In the genomic region with DNA sequence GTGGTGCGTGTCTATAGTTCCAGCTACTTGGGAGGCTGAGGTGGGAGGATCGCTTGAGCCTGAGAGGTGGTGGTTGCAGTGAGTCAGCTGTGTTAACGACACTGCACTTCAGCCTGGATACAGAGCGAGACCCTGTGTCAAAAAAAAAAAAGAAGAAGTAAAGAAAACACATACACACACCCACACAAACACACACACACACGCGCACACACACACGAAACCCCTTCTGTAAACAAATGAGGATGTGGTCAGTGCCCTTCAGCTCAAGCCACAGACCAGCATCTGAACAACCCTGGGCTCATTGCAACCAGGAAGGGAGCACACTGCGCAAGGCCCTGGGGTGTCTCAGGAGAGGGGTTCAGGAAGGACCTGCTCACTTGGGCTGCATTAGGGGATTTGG, we compare ENCODE assay signal across 9 cellular contexts. TPM values are rescaled to one million over a fixed set of nuclear protein-coding genes. Genes with fewer than 3 reads are reported as not detected.
A peak's percentile ranks its signal among the peaks of the same experiment; 100 is the strongest.
DNase-seq lines count a peak whose midpoint lies in the region; ATAC-seq and TF ChIP-seq lines count a peak whose summit lies in the region.
"Had no signal": no experiment of that assay in that cellular context is flagged by ENCODE, and none has a peak within 500 bp of the region (broad histone marks: within the 10 kb centered on the region; RNA-seq: fewer than 3 reads in every experiment).

No MANE protein-coding gene starts in this region.

- DNase-seq in HL-60 (ENCODE audit: low read depth in 1 of 2, low spot score in 1 of 2) (peak; percentile 73 to 85), left colon (no peak), activated gamma-delta T cell treated with Interleukin-2 at 50 U/mL for 16 hours (no peak), OCI-M2 (lab: John Stamatoyannopoulos, UW; ENCODE audit: unreplicated experiment) (no peak)
- DNase-seq in stimulated activated CD4-positive, alpha-beta T cell treated with anti-CD3 and anti-CD28 coated beads, Interleukin-15, amount 100 ng/mL, for 24 hours: no peak
- no peak for DNase-seq in activated CD4-positive, alpha-beta T cell treated with anti-CD3 and anti-CD28 coated beads, Interleukin-2, amount 10 ng/mL, durations not matched to agents 24 days and 14 days

- TF ChIP-seq POLR2A in GM18505 (IDR thresholded peaks at IDR 0.05; ENCODE audit: borderline replicate concordance, extremely low read depth, insufficient read depth, insufficient read length): no peak

- H3K4me1 Mint-ChIP-seq in activated CD4-positive, alpha-beta T cell treated with anti-CD3 and anti-CD28 coated beads, Interleukin-2, amount 10 ng/mL, durations not matched to agents 24 days and 14 days: peaks cover 10% of the 10 kb centered on the region

- H3K4me3 ChIP-seq in HL-60 (replicated peaks; ENCODE audit: insufficient read depth, low read length): no peak overlapping the region

- H3K27me3 Mint-ChIP-seq in activated CD4-positive, alpha-beta T cell treated with anti-CD3 and anti-CD28 coated beads, Interleukin-2, amount 10 ng/mL, durations not matched to agents 24 days and 14 days: peaks cover 41% of the 10 kb centered on the region

- intact Hi-C loops in left colon (cut with DNase I, micrococcal nuclease): no loop called here
- intact Hi-C loops in activated CD4-positive, alpha-beta T cell treated with anti-CD3 and anti-CD28 coated beads, Interleukin-2, amount 10 ng/mL, durations not matched to agents 24 days and 14 days (cut with micrococcal nuclease): no loop called here

- H3K9me3 Mint-ChIP-seq in activated CD4-positive, alpha-beta T cell treated with anti-CD3 and anti-CD28 coated beads, Interleukin-2, amount 10 ng/mL, durations not matched to agents 24 days and 14 days: no peaks in the 10 kb centered on the region

- H3K27me3 ChIP-seq in HL-60 (ENCODE audit: insufficient read depth, poor library complexity, severe bottlenecking): peaks cover 6% of the 10 kb centered on the region

- peak; percentile 68 for ATAC-seq in GM18505 (IDR thresholded peaks at IDR 0.05; ENCODE audit: unreplicated experiment)
- peak; percentile 66 for ATAC-seq in GM21529 (IDR thresholded peaks at IDR 0.05; ENCODE audit: unreplicated experiment)
- peak; percentile 21 for ATAC-seq in left colon

- no peak overlapping the region for H3K4me3 Mint-ChIP-seq in activated CD4-positive, alpha-beta T cell treated with anti-CD3 and anti-CD28 coated beads, Interleukin-2, amount 10 ng/mL, durations not matched to agents 24 days and 14 days

- H3K36me3 Mint-ChIP-seq in activated CD4-positive, alpha-beta T cell treated with anti-CD3 and anti-CD28 coated beads, Interleukin-2, amount 10 ng/mL, durations not matched to agents 24 days and 14 days (ENCODE audit: low read depth): no peaks in the 10 kb centered on the region

- H3K27ac Mint-ChIP-seq in activated CD4-positive, alpha-beta T cell treated with anti-CD3 and anti-CD28 coated beads, Interleukin-2, amount 10 ng/mL, durations not matched to agents 24 days and 14 days: no peak overlapping the region

- no peak overlapping the region for H3K27ac ChIP-seq in HL-60 (replicated peaks)
- H3K27ac ChIP-seq: parathyroid adenoma had no signal

- TF ChIP-seq CTCF in HL-60 (IDR thresholded peaks at IDR 0.05; ENCODE audit: insufficient read depth, low read length): no peak

RNA-seq across cellular contexts. Expression of a gene that starts 47.9 kb away (rescaled TPM):
- total RNA-seq in left colon: 1 to 10 TPM in 1 of 2 donors, under 1 TPM in 1; 0.43 to 1.1 TPM
- total RNA-seq in activated CD4-positive, alpha-beta T cell treated with anti-CD3 and anti-CD28 coated beads, Interleukin-2, amount 10 ng/mL, durations not matched to agents 24 days and 14 days: not detected in 2 replicates

RNA-seq across cellular contexts. Expression of a gene that starts 51.3 kb away (rescaled TPM):
- total RNA-seq in left colon: 100 to 1,000 TPM; 147 to 162 TPM
- 183 and 187 TPM in 2 replicates for total RNA-seq in activated CD4-positive, alpha-beta T cell treated with anti-CD3 and anti-CD28 coated beads, Interleukin-2, amount 10 ng/mL, durations not matched to agents 24 days and 14 days

Comparison
In these comparisons a context has a peak if more than half of its experiments do, and no peak if none do; other contexts are left out.
1. DNase-seq: peak in HL-60 (2 of 2); none in left colon (0 of 2), activated gamma-delta T cell treated with Interleukin-2 at 50 U/mL for 16 hours (single experiment), stimulated activated CD4-positive, alpha-beta T cell treated with anti-CD3 and anti-CD28 coated beads, Interleukin-15, amount 100 ng/mL, for 24 hours (single experiment), activated CD4-positive, alpha-beta T cell treated with anti-CD3 and anti-CD28 coated beads, Interleukin-2, amount 10 ng/mL, durations not matched to agents 24 days and 14 days (single experiment) and OCI-M2 (single experiment).
2. Peak in every context shown above with its lines, with median percentiles within 50 percentile points of each other: ATAC-seq.